ENCODE assay signal across 8 cellular contexts in genomic region chr1:1678581-1679380, GRCh38. TPM values are rescaled to one million over a fixed set of nuclear protein-coding genes. Genes with fewer than 3 reads are reported as not detected.
A peak's percentile ranks its signal among the peaks of the same experiment; 100 is the strongest.
DNase-seq lines count a peak whose midpoint lies in the region; ATAC-seq and TF ChIP-seq lines count a peak whose summit lies in the region.

No MANE protein-coding gene starts in this region.

- H3K27me3 Mint-ChIP-seq in T-helper 1 cell treated with Interleukin-12 subunit alpha and Interleukin-12 subunit beta and Interleukin-4 antibody, amounts not matched to agents 30 μg/mL and 1 μg/mL, for 36 hours (ENCODE audit: low read depth) = no peaks in the 10 kb centered on the region

- TF ChIP-seq CTCF in fibroblast of the aortic adventitia (IDR thresholded peaks at IDR 0.05; ENCODE audit: insufficient read depth, low read length) = peak; percentile 32

- no peak overlapping the region for H3K4me3 ChIP-seq in fibroblast of the aortic adventitia (ENCODE audit: low read depth, low read length)

- peaks cover 19% of the 10 kb centered on the region for H3K4me1 Mint-ChIP-seq in T-helper 1 cell treated with Interleukin-12 subunit alpha and Interleukin-12 subunit beta and Interleukin-4 antibody, amounts not matched to agents 30 μg/mL and 1 μg/mL, for 36 hours (ENCODE audit: low read depth)

- ATAC-seq in GM18870 (IDR thresholded peaks at IDR 0.05; ENCODE audit: unreplicated experiment) (peak; percentile 15), HG03139 (IDR thresholded peaks at IDR 0.05; ENCODE audit: unreplicated experiment) (no peak)

- H3K36me3 Mint-ChIP-seq in T-helper 1 cell treated with Interleukin-12 subunit alpha and Interleukin-12 subunit beta and Interleukin-4 antibody, amounts not matched to agents 30 μg/mL and 1 μg/mL, for 36 hours (ENCODE audit: low read depth) = peaks cover 7% of the 10 kb centered on the region

- H3K4me3 Mint-ChIP-seq in T-helper 1 cell treated with Interleukin-12 subunit alpha and Interleukin-12 subunit beta and Interleukin-4 antibody, amounts not matched to agents 30 μg/mL and 1 μg/mL, for 36 hours = peak overlapping the region; percentile 73

- peak overlapping the region; percentile 94 for H3K27ac Mint-ChIP-seq in T-helper 1 cell treated with Interleukin-12 subunit alpha and Interleukin-12 subunit beta and Interleukin-4 antibody, amounts not matched to agents 30 μg/mL and 1 μg/mL, for 36 hours

- H3K9me3 Mint-ChIP-seq in T-helper 1 cell treated with Interleukin-12 subunit alpha and Interleukin-12 subunit beta and Interleukin-4 antibody, amounts not matched to agents 30 μg/mL and 1 μg/mL, for 36 hours = no peaks in the 10 kb centered on the region

- peak; percentile 49 for DNase-seq in 8988T
- no peak for DNase-seq in fibroblast of the aortic adventitia (ENCODE audit: low read depth)
- peak; percentile 72 for DNase-seq in stimulated activated CD4-positive, alpha-beta T cell treated with anti-CD3 and anti-CD28 coated beads, Interleukin-1b, Interleukin-23, amount 100 ng/mL, for 48 hours
- DNase-seq in SIG-M5 treated with dmso at 0.1 percent for 504 hours (lab: John Stamatoyannopoulos, UW; ENCODE audit: unreplicated experiment) = no peak
- DNase-seq in NCI-H2081 (lab: John Stamatoyannopoulos, UW) = no peak

RNA-seq across cellular contexts. Expression of gene SLC35E2B, which starts 13.8 kb away (rescaled TPM):
- total RNA-seq in fibroblast of the aortic adventitia (ENCODE audit: low replicate concordance) = 37.6 and 54.8 TPM in 2 replicates

RNA-seq across cellular contexts. Expression of gene CDK11B, which starts 20.0 kb away (rescaled TPM):
- 10.5 and 21.6 TPM in 2 replicates for total RNA-seq in fibroblast of the aortic adventitia (ENCODE audit: low replicate concordance)

RNA-seq across cellular contexts. Expression of gene CDK11A, which starts 45.4 kb away (rescaled TPM):
- 9.8 and 26.5 TPM in 2 replicates for total RNA-seq in fibroblast of the aortic adventitia (ENCODE audit: low replicate concordance)

RNA-seq across cellular contexts. Expression of gene MMP23B, which starts 46.8 kb away (rescaled TPM):
- total RNA-seq in fibroblast of the aortic adventitia (ENCODE audit: low replicate concordance) = 13.5 and 35.2 TPM in 2 replicates

Comparison
In these comparisons a context has a peak if more than half of its experiments do, and no peak if none do; other contexts are left out.
1. DNase-seq: peak in 8988T (single experiment) and stimulated activated CD4-positive, alpha-beta T cell treated with anti-CD3 and anti-CD28 coated beads, Interleukin-1b, Interleukin-23, amount 100 ng/mL, for 48 hours (single experiment); none in fibroblast of the aortic adventitia (single experiment), SIG-M5 treated with dmso at 0.1 percent for 504 hours (single experiment) and NCI-H2081 (0 of 2).